In the genomic region with DNA sequence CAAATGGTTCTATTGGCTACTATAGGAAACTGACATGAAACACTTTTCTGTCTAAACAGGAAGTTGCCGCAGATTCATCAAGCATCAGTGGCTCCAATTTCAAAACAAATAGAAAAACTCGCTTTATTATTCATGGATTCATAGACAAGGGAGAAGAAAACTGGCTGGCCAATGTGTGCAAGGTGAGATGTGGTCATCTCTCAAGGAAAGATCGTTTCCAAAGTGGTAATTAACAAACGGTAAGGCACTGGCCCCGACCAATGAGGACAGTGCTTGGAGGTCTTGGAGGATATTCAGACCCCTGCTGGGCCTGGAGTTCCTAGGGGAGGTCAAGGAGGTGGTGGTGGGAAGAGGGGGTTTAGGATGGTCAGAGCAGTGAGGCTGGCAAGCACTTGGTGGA, we compare ENCODE assay signal across 35 cellular contexts. TPM values are rescaled to one million over a fixed set of nuclear protein-coding genes. Genes with fewer than 3 reads are reported as not detected.
"Had no signal": no experiment of that assay in that cellular context is flagged by ENCODE, and none has a peak within 500 bp of the region (broad histone marks: within the 10 kb centered on the region; RNA-seq: fewer than 3 reads in every experiment).

No MANE protein-coding gene starts in this region.

- H3K4me3 Mint-ChIP-seq: T-cell had no signal

- H3K27ac ChIP-seq: KMS-11, PC-9, RWPE1, SJCRH30, SK-N-MC had no signal

- H3K9me3 Mint-ChIP-seq: T-cell had no signal

- H3K27me3 ChIP-seq: SJCRH30 had no signal

- H3K36me3 ChIP-seq: SJCRH30 had no signal

- ATAC-seq: Panc1, Right ventricle myocardium inferior, SK-N-SH treated with all-trans-retinoic acid at 6 μM for 48 hours, T-cell had no signal

- DNase-seq: Karpas-422, MM.1S, MV-4-11, NCI-H1092, NCI-H1105, NCI-H1417 treated with DMSO at 0.1 percent for 48 hours, NCI-H1436 treated with DMSO at 0.1 percent for 48 hours, NCI-H1694 treated with DMSO at 0.1 percent for 48 hours, NCI-H187 treated with DMSO at 0.1 percent for 48 hours, NCI-H2029, NCI-H2081, NCI-H2227 treated with DMSO at 0.1 percent for 48 hours, NCI-H345, NCI-H446, NCI-H524 treated with DMSO at 0.1 percent for 48 hours, NCI-H526 treated with DMSO at 0.1 percent for 48 hours, NCI-H774, PC-9, SHP77, SIG-M5, SJCRH30, T-cell had no signal

- H3K4me1 ChIP-seq: SJCRH30 had no signal

- H3K4me1 Mint-ChIP-seq: T-cell had no signal

- H3K27ac Mint-ChIP-seq: T-cell had no signal

- H3K36me3 Mint-ChIP-seq: T-cell had no signal

- H3K4me3 ChIP-seq: PC-9, SJCRH30, SK-N-MC had no signal

RNA-seq across cellular contexts. Expression of a gene that starts 2.6 kb away (rescaled TPM):
- total RNA-seq: MCF 10A; NCI-H460; OCI-LY7; PC-9; Right ventricle myocardium inferior; RPMI7951; SJCRH30; SK-MEL-5; T-helper 1 cell treated with Interleukin-12 subunit alpha and Interleukin-12 subunit beta and Interleukin-4 antibody, amounts not matched to agents 30 ng/mL and 1 ng/mL, for 36 hours had no signal

RNA-seq across cellular contexts. Expression of a gene that starts 42.5 kb away (rescaled TPM):
- total RNA-seq: LHCN-M2; MCF 10A; NCI-H460; OCI-LY7; PC-9; Right ventricle myocardium inferior; RPMI7951; SJCRH30; SK-MEL-5; T-helper 1 cell treated with Interleukin-12 subunit alpha and Interleukin-12 subunit beta and Interleukin-4 antibody, amounts not matched to agents 30 ng/mL and 1 ng/mL, for 36 hours had no signal
